ENCODE assay signal across 1 cellular context in genomic region chr15:88465633-88466219, GRCh38.
TF ChIP-seq lines count a peak whose summit lies in the region.

No MANE protein-coding gene starts in this region.

TF ChIP-seq in HepG2, 621 proteins besides CTCF, POLR2A, EP300 and RAD21 (continued from another document and continues in another):
- TF ChIP-seq WIZ (CRISPR knock-in tag; IDR thresholded peaks at IDR 0.05): no peak
- TF ChIP-seq DBP (CRISPR knock-in tag; IDR thresholded peaks at IDR 0.05; ENCODE audit: not compliant biosample characterization): no peak
- peak; percentile 75 for TF ChIP-seq HOXA3 (CRISPR knock-in tag; IDR thresholded peaks at IDR 0.05)
- 0 out of 2 replicates have a peak, but pooled peaks have one; percentile 49 for TF ChIP-seq ZNF205 (CRISPR knock-in tag; IDR thresholded peaks at IDR 0.05)
- TF ChIP-seq CENPX (CRISPR knock-in tag; IDR thresholded peaks at IDR 0.05): no peak
- no peak for TF ChIP-seq ZFAT (CRISPR knock-in tag; conservative IDR thresholded peaks at IDR 0.05)
- no peak for TF ChIP-seq NR3C1 (CRISPR knock-in tag; IDR thresholded peaks at IDR 0.05)
- TF ChIP-seq HES4 (CRISPR knock-in tag; IDR thresholded peaks at IDR 0.05; ENCODE audit: borderline replicate concordance): no peak
- peak; percentile 95 for TF ChIP-seq PRDM10 (CRISPR knock-in tag; IDR thresholded peaks at IDR 0.05; ENCODE audit: low read depth)
- TF ChIP-seq ZSCAN12 (CRISPR knock-in tag; IDR thresholded peaks at IDR 0.05): peak; percentile 82; the same call in 1 of the 2 replicates
- no peak for TF ChIP-seq ZNF768 (CRISPR knock-in tag; IDR thresholded peaks at IDR 0.05)
- no peak for TF ChIP-seq ZNF883 (CRISPR knock-in tag; IDR thresholded peaks at IDR 0.05; ENCODE audit: not compliant biosample characterization)
- no peak for TF ChIP-seq FOXP1 (IDR thresholded peaks at IDR 0.05)
- TF ChIP-seq FOXP1 (CRISPR knock-in tag; IDR thresholded peaks at IDR 0.05): peak; percentile 63
- no peak; the same call in 1 of the 2 replicates for TF ChIP-seq RORA (CRISPR knock-in tag; IDR thresholded peaks at IDR 0.05)
- TF ChIP-seq MXD3 (CRISPR knock-in tag; IDR thresholded peaks at IDR 0.05): no peak
- no peak for TF ChIP-seq PCBP2 (optimal IDR thresholded peaks at IDR 0.05; ENCODE audit: low read depth, low read length, poor library complexity, severe bottlenecking)
- no peak for TF ChIP-seq ZNF75D (CRISPR knock-in tag; IDR thresholded peaks at IDR 0.05; ENCODE audit: borderline replicate concordance)
- no peak for TF ChIP-seq SRSF1 (optimal IDR thresholded peaks at IDR 0.05; ENCODE audit: low read depth, low read length)
- no peak for TF ChIP-seq SMAD1 (CRISPR knock-in tag; IDR thresholded peaks at IDR 0.05; ENCODE audit: borderline replicate concordance, low read depth)
- peak; percentile 58; the same call in 1 of the 2 replicates for TF ChIP-seq ARNTL (CRISPR knock-in tag; IDR thresholded peaks at IDR 0.05)
- no peak for TF ChIP-seq ZFP41 (CRISPR knock-in tag; IDR thresholded peaks at IDR 0.05; ENCODE audit: borderline replicate concordance)
- TF ChIP-seq ATRX (CRISPR knock-in tag; IDR thresholded peaks at IDR 0.05; ENCODE audit: borderline replicate concordance): no peak
- TF ChIP-seq ZNF101 (CRISPR knock-in tag; IDR thresholded peaks at IDR 0.05; ENCODE audit: borderline replicate concordance, low read depth): no peak
- TF ChIP-seq KAT2B (IDR thresholded peaks at IDR 0.05; ENCODE audit: borderline replicate concordance, low read depth, low read length): no peak
- no peak for TF ChIP-seq ZNF562 (CRISPR knock-in tag; IDR thresholded peaks at IDR 0.05; ENCODE audit: borderline replicate concordance)
- TF ChIP-seq ZBTB38 (CRISPR knock-in tag; IDR thresholded peaks at IDR 0.05): no peak
- TF ChIP-seq TRIM24 (CRISPR knock-in tag; IDR thresholded peaks at IDR 0.05): no peak
- no peak for TF ChIP-seq ZNF350 (CRISPR knock-in tag; IDR thresholded peaks at IDR 0.05; ENCODE audit: borderline replicate concordance, low read depth)
- TF ChIP-seq NPAS2 (CRISPR knock-in tag; IDR thresholded peaks at IDR 0.05; ENCODE audit: borderline replicate concordance): no peak
- peak; percentile 92 for TF ChIP-seq RXRB (CRISPR knock-in tag; IDR thresholded peaks at IDR 0.05; ENCODE audit: borderline replicate concordance)
- peak in 1 of 2 experiments; percentile 79; a peak in 1 of 4 replicates for TF ChIP-seq KLF16 (CRISPR knock-in tag; IDR thresholded peaks at IDR 0.05)
- peak; percentile 70; the same call in 1 of the 2 replicates for TF ChIP-seq ZNF614 (CRISPR knock-in tag; IDR thresholded peaks at IDR 0.05; ENCODE audit: borderline replicate concordance)
- peak; percentile 31; the same call in 1 of the 2 replicates for TF ChIP-seq ZNF629 (CRISPR knock-in tag; conservative IDR thresholded peaks at IDR 0.05)
- TF ChIP-seq ELF1 (CRISPR knock-in tag; IDR thresholded peaks at IDR 0.05): no peak
- 0 out of 2 replicates have a peak, but pooled peaks have one; percentile 28 for TF ChIP-seq CBFB (CRISPR knock-in tag; IDR thresholded peaks at IDR 0.05)
- no peak for TF ChIP-seq ZBTB7B (CRISPR knock-in tag; IDR thresholded peaks at IDR 0.05)
- TF ChIP-seq ZMAT5 (CRISPR knock-in tag; IDR thresholded peaks at IDR 0.05; ENCODE audit: borderline replicate concordance, low read depth): no peak
- TF ChIP-seq ZNF773 (CRISPR knock-in tag; IDR thresholded peaks at IDR 0.05; ENCODE audit: borderline replicate concordance): no peak
- peak; percentile 70; the same call in 1 of the 2 replicates for TF ChIP-seq ZNF609 (CRISPR knock-in tag; IDR thresholded peaks at IDR 0.05; ENCODE audit: borderline replicate concordance)
- peak; percentile 69; the same call in 1 of the 2 replicates for TF ChIP-seq POGK (CRISPR knock-in tag; conservative IDR thresholded peaks at IDR 0.05)
- TF ChIP-seq CREM (IDR thresholded peaks at IDR 0.05): peak; percentile 86
- no peak for TF ChIP-seq CREM (CRISPR knock-in tag; IDR thresholded peaks at IDR 0.05)
- no peak for TF ChIP-seq AFF4 (CRISPR knock-in tag; IDR thresholded peaks at IDR 0.05)
- TF ChIP-seq LBX2 (CRISPR knock-in tag; IDR thresholded peaks at IDR 0.05; ENCODE audit: borderline replicate concordance): no peak
- TF ChIP-seq ZNF33A (CRISPR knock-in tag; IDR thresholded peaks at IDR 0.05; ENCODE audit: borderline replicate concordance): no peak
- no peak for TF ChIP-seq BHLHE40 (IDR thresholded peaks at IDR 0.05; ENCODE audit: low read length)
- TF ChIP-seq TAF15 (IDR thresholded peaks at IDR 0.05; ENCODE audit: low read depth, low read length, poor library complexity, severe bottlenecking): no peak
- peak; percentile 96 for TF ChIP-seq TFDP1 (CRISPR knock-in tag; IDR thresholded peaks at IDR 0.05; ENCODE audit: borderline replicate concordance)
